In the genomic region with DNA sequence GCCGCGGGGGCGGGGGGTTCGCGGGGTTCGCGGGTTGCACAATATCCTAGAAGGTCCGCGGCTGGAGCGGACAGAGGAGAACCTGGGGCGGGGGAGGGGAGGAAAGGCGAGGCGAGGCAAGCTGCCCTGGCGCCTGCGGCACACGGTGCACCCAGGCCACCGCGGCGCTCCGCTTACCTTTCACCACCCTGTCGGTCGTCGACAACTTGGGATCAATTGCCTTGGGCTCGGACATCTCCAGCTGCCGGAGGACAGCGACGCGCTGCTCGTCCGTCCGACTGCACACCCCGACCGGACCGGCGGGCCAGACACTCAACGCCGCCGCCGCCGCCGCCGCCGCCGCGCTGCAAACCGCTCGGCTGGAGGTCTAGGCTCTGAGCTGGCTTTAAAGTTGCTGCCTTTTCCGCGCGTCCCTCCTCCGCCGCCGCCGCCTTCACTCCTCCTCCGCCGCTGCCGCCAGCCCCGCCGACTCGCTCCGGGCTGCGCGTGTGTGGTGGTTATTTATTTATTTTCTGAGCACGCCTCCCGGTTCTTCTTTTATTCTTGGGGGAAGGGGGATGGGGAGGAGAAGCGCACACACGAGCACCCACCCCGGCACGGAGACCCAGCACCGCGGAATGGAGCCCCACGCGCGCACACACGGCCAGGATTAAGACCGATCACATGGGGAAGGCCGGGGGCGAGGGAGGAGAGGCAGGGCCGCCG, we compare ENCODE assay signal across 8 cellular contexts. TPM values are rescaled to one million over a fixed set of nuclear protein-coding genes. Genes with fewer than 3 reads are reported as not detected.
DNase-seq lines count a peak whose midpoint lies in the region; ATAC-seq and TF ChIP-seq lines count a peak whose summit lies in the region.

No MANE protein-coding gene starts in this region.

- no peaks in the 10 kb centered on the region for H3K36me3 ChIP-seq in H7 (replicated peaks; ENCODE audit: control insufficient read depth, insufficient read depth, low read length)
- H3K36me3 ChIP-seq in MG63 = no peaks in the 10 kb centered on the region

- peak; percentile 76 for DNase-seq in H7
- DNase-seq in MG63 = peak; percentile 53
- DNase-seq in cerebellar cortex (ENCODE audit: low spot score) = peak; percentile 45
- DNase-seq in stimulated activated CD4-positive, alpha-beta T cell treated with anti-CD3 and anti-CD28 coated beads, Interleukin-1b, Interleukin-23, amount 100 ng/mL, for 4 hours (ENCODE audit: low read depth in 2 of 2) = peak; percentile 45 to 51

- peak overlapping the region; percentile 96 for H3K27ac ChIP-seq in VCaP
- H3K27ac ChIP-seq in layer of hippocampus (ENCODE audit: low read depth, low read length) = peak overlapping the region; percentile 92

- no peak for ATAC-seq in GM18519 (IDR thresholded peaks at IDR 0.05; ENCODE audit: low FRiP score, unreplicated experiment)

- H3K27me3 ChIP-seq in H7 (ENCODE audit: control insufficient read depth, insufficient read depth, low read length) (peaks cover 10% of the 10 kb centered on the region), MG63 (no peaks in the 10 kb centered on the region), layer of hippocampus (ENCODE audit: control insufficient read depth, insufficient read depth, low read length) (no peaks in the 10 kb centered on the region)

- H3K4me3 ChIP-seq in GM08714 (ENCODE audit: low read length) (peak overlapping the region; percentile 75), H7 (ENCODE audit: insufficient read depth, low read depth, low read length) (peak overlapping the region; percentile 82), MG63 (peak overlapping the region; percentile 94)

- no peaks in the 10 kb centered on the region for H3K9me3 ChIP-seq in MG63

- no peak for TF ChIP-seq CTCF in VCaP (conservative IDR thresholded peaks at IDR 0.05)

RNA-seq across cellular contexts. Expression of a gene that starts 0.6 kb away (rescaled TPM):
- total RNA-seq in H7 (2014; rRNA removed; shearing (Covaris generic)) = 31.4 and 41.3 TPM in 2 replicates
- total RNA-seq in MG63 (2014; rRNA removed; shearing (Covaris generic); ENCODE audit: low replicate concordance) = 25.4 and 32.4 TPM in 2 replicates
